ENCODE assay signal across 8 cellular contexts in genomic region chr3:111667621-111668239, GRCh38. TPM values are rescaled to one million over a fixed set of nuclear protein-coding genes. Genes with fewer than 3 reads are reported as not detected.
DNase-seq lines count a peak whose midpoint lies in the region; ATAC-seq and TF ChIP-seq lines count a peak whose summit lies in the region.

No MANE protein-coding gene starts in this region.

- peaks cover 56% of the 10 kb centered on the region for H3K4me1 Mint-ChIP-seq in activated naive CD8-positive, alpha-beta T cell treated with anti-CD3 and anti-CD28 coated beads, Interleukin-2, amount 10 ng/mL, durations not matched to agents 7 days and 5 days

- H3K4me3 ChIP-seq in RWPE2 (ENCODE audit: severe bottlenecking) = no peak overlapping the region
- H3K4me3 ChIP-seq in tibial artery = no peak overlapping the region

- peak overlapping the region; percentile 84 for H3K27ac ChIP-seq in RWPE2 (ENCODE audit: poor library complexity, severe bottlenecking)
- H3K27ac ChIP-seq in tibial artery = no peak overlapping the region

- no peaks in the 10 kb centered on the region for H3K27me3 ChIP-seq in RWPE2 (ENCODE audit: insufficient read depth, poor library complexity, severe bottlenecking)
- H3K27me3 ChIP-seq in tibial artery = no peaks in the 10 kb centered on the region

- no peaks in the 10 kb centered on the region for H3K9me3 ChIP-seq in RWPE2 (ENCODE audit: severe bottlenecking)
- H3K9me3 ChIP-seq in tibial artery = no peaks in the 10 kb centered on the region

- H3K27me3 Mint-ChIP-seq in activated naive CD8-positive, alpha-beta T cell treated with anti-CD3 and anti-CD28 coated beads, Interleukin-2, amount 10 ng/mL, durations not matched to agents 7 days and 5 days = no peaks in the 10 kb centered on the region

- peaks cover 48% of the 10 kb centered on the region for H3K36me3 Mint-ChIP-seq in activated naive CD8-positive, alpha-beta T cell treated with anti-CD3 and anti-CD28 coated beads, Interleukin-2, amount 10 ng/mL, durations not matched to agents 7 days and 5 days

- DNase-seq in RWPE2 (ENCODE audit: low spot score) = no peak
- no peak for DNase-seq in activated naive CD8-positive, alpha-beta T cell treated with anti-CD3 and anti-CD28 coated beads, Interleukin-2, amount 10 ng/mL, durations not matched to agents 7 days and 5 days
- DNase-seq in midbrain (lab: John Stamatoyannopoulos, UW) = peak; percentile 31
- DNase-seq in tibial artery = peak; percentile 65 to 66
- no peak for DNase-seq in iPS-NIHi11 (ENCODE audit: low spot score)
- no peak for DNase-seq in iPS-NIHi7 (ENCODE audit: extremely low spot score)

- ATAC-seq in GM18868 (IDR thresholded peaks at IDR 0.05; ENCODE audit: unreplicated experiment) = peak; percentile 98
- peak; percentile 94 for ATAC-seq in HG02970 (IDR thresholded peaks at IDR 0.05; ENCODE audit: low FRiP score, unreplicated experiment)
- no peak for ATAC-seq in RWPE2 (ENCODE audit: low read depth)
- peak; percentile 92 for ATAC-seq in activated naive CD8-positive, alpha-beta T cell treated with anti-CD3 and anti-CD28 coated beads, Interleukin-2, amount 10 ng/mL, durations not matched to agents 7 days and 5 days (ENCODE audit: low read depth)

- H3K4me1 ChIP-seq in RWPE2 (ENCODE audit: insufficient read depth, poor library complexity, severe bottlenecking) = peaks cover 22% of the 10 kb centered on the region
- no peaks in the 10 kb centered on the region for H3K4me1 ChIP-seq in tibial artery

- TF ChIP-seq CTCF in RWPE2 (IDR thresholded peaks at IDR 0.05; ENCODE audit: poor library complexity, severe bottlenecking) = no peak
- no peak for TF ChIP-seq CTCF in tibial artery (IDR thresholded peaks at IDR 0.05)

- peak overlapping the region; percentile 76 for H3K4me3 Mint-ChIP-seq in activated naive CD8-positive, alpha-beta T cell treated with anti-CD3 and anti-CD28 coated beads, Interleukin-2, amount 10 ng/mL, durations not matched to agents 7 days and 5 days

- peaks cover 10% of the 10 kb centered on the region for H3K9me3 Mint-ChIP-seq in activated naive CD8-positive, alpha-beta T cell treated with anti-CD3 and anti-CD28 coated beads, Interleukin-2, amount 10 ng/mL, durations not matched to agents 7 days and 5 days

- H3K36me3 ChIP-seq in RWPE2 (ENCODE audit: low read depth) (no peaks in the 10 kb centered on the region), tibial artery (no peaks in the 10 kb centered on the region)

- H3K27ac Mint-ChIP-seq in activated naive CD8-positive, alpha-beta T cell treated with anti-CD3 and anti-CD28 coated beads, Interleukin-2, amount 10 ng/mL, durations not matched to agents 7 days and 5 days = peak overlapping the region; percentile 93

- POLR2A ChIA-PET in activated naive CD8-positive, alpha-beta T cell treated with anti-CD3 and anti-CD28 coated beads, Interleukin-2, amount 10 ng/mL, durations not matched to agents 7 days and 5 days (lab: Charles Lee) = interaction anchor here (0.9 to 2.6 kb wide), 5 partner anchors 9 to 311 kb away, joined by 3 to 11 read pairs (median 8); partner anchors contain the start of gene ABHD10

- intact Hi-C loops in tibial artery (cut with DNase I; ENCODE audit: low total_unique reads) = loop anchor here (5.0 kb wide), 1 partner anchor 345 kb away; no protein-coding TSS in a partner anchor

RNA-seq across cellular contexts. Expression of gene PLCXD2, which starts 6.7 kb away (rescaled TPM):
- 10 to 100 TPM; 15.3 TPM for total RNA-seq in activated naive CD8-positive, alpha-beta T cell treated with anti-CD3 and anti-CD28 coated beads, Interleukin-2, amount 10 ng/mL, durations not matched to agents 7 days and 5 days

Comparison
In these comparisons a context has a peak if more than half of its experiments do, and no peak if none do; other contexts are left out.
1. DNase-seq: peak in midbrain (single experiment) and tibial artery (2 of 2); none in RWPE2 (single experiment), activated naive CD8-positive, alpha-beta T cell treated with anti-CD3 and anti-CD28 coated beads, Interleukin-2, amount 10 ng/mL, durations not matched to agents 7 days and 5 days (single experiment), iPS-NIHi11 (single experiment) and iPS-NIHi7 (single experiment).